In genomic region chr11:117613521-117613920, GRCh38 we compare ENCODE assay signal across 16 cellular contexts.
DNase-seq lines count a peak whose midpoint lies in the region; ATAC-seq and TF ChIP-seq lines count a peak whose summit lies in the region.
"Had no signal": no experiment of that assay in that cellular context is flagged by ENCODE, and none has a peak within 500 bp of the region (broad histone marks: within the 10 kb centered on the region; RNA-seq: fewer than 3 reads in every experiment).

No MANE protein-coding gene starts in this region.

- H3K4me3 Mint-ChIP-seq in WTC11, result no peak overlapping the region
- H3K4me3 Mint-ChIP-seq: CD4-positive, alpha-beta memory T cell had no signal

- ATAC-seq in WTC11 (peak; percentile 69), HG02840 (IDR thresholded peaks at IDR 0.05; ENCODE audit: low FRiP score, unreplicated experiment) (no peak)

- no peaks in the 10 kb centered on the region; the same call in 1 of the 2 replicates for H3K27me3 Mint-ChIP-seq in WTC11 (ENCODE audit: low read depth)

- CTCF ChIA-PET in WTC11 (lab: Charles Lee), result interaction anchor here (0.6 to 12.9 kb wide), 15 partner anchors 8 to 333 kb away, joined by 3 to 175 read pairs (median 4); no protein-coding TSS in a partner anchor

- H3K4me3 ChIP-seq in H7 (ENCODE audit: insufficient read depth, low read depth, low read length), result no peak overlapping the region
- H3K4me3 ChIP-seq: Peyer's patch had no signal

- H3K27me3 ChIP-seq in H7 (ENCODE audit: control insufficient read depth, insufficient read depth, low read length), result no peaks in the 10 kb centered on the region; the same call in 1 of the 2 replicates
- H3K27me3 ChIP-seq: Peyer's patch had no signal

- H3K27ac Mint-ChIP-seq in WTC11, result no peak overlapping the region
- H3K27ac Mint-ChIP-seq: CD4-positive, alpha-beta memory T cell had no signal

- no peaks in the 10 kb centered on the region for H3K36me3 ChIP-seq in H7 (replicated peaks; ENCODE audit: control insufficient read depth, insufficient read depth, low read length)
- H3K36me3 ChIP-seq: Peyer's patch had no signal

- DNase-seq in A172 (ENCODE audit: low spot score), result peak; percentile 13
- DNase-seq in H7, result peak; percentile 79
- DNase-seq in WTC11 (ENCODE audit: low spot score), result peak; percentile 47
- peak; percentile 56 for DNase-seq in iPS DF 19.7 (ENCODE audit: low read depth, low spot score)
- DNase-seq in CD1c-positive myeloid dendritic cell (ENCODE audit: extremely low spot score), result no peak
- no peak for DNase-seq in central memory CD4-positive, alpha-beta T cell
- DNase-seq in GM20000 (ENCODE audit: low spot score), result no peak
- DNase-seq: ACHN; CD4-positive, alpha-beta memory T cell; NCI-H1092; NCI-H1694 treated with DMSO at 0.1 percent for 48 hours; NCI-H2171; NCI-H510A; Peyer's patch; SHP77 treated with DMSO at 0.1 percent for 48 hours had no signal

- POLR2A ChIA-PET in WTC11 (lab: Charles Lee), result no interaction called here

- TF ChIP-seq CTCF in WTC11 (IDR thresholded peaks at IDR 0.05) (no peak), GM20000 (IDR thresholded peaks at IDR 0.05; ENCODE audit: extremely low read depth, missing control alignments) (no peak)

- H3K4me1 Mint-ChIP-seq in WTC11, result peaks cover 48% of the 10 kb centered on the region

- no peaks in the 10 kb centered on the region for H3K36me3 Mint-ChIP-seq in WTC11
- H3K36me3 Mint-ChIP-seq: CD4-positive, alpha-beta memory T cell had no signal

- H3K9me3 Mint-ChIP-seq in WTC11, result no peaks in the 10 kb centered on the region

TF ChIP-seq in WTC11, 78 proteins besides CTCF, POLR2A, EP300 and RAD21:
- TF ChIP-seq JAZF1 (CRISPR knock-in tag; IDR thresholded peaks at IDR 0.05) (no peak), SMAD3 (CRISPR knock-in tag; IDR thresholded peaks at IDR 0.05; ENCODE audit: borderline replicate concordance) (no peak), EMX1 (CRISPR knock-in tag; IDR thresholded peaks at IDR 0.05) (no peak), PREB (CRISPR knock-in tag; IDR thresholded peaks at IDR 0.05; ENCODE audit: borderline replicate concordance) (no peak), ZBTB43 (CRISPR knock-in tag; IDR thresholded peaks at IDR 0.05) (no peak), ZNF423 (CRISPR knock-in tag; IDR thresholded peaks at IDR 0.05) (peak; percentile 75)

Comparison
In these comparisons a context has a peak if more than half of its experiments do, and no peak if none do; other contexts are left out.
1. DNase-seq: peak in A172 (single experiment), H7 (single experiment), WTC11 (single experiment) and iPS DF 19.7 (single experiment); none in CD1c-positive myeloid dendritic cell (single experiment), central memory CD4-positive, alpha-beta T cell (single experiment) and GM20000 (single experiment).